25 cellular contexts compared by ENCODE assay signal in the genomic region with DNA sequence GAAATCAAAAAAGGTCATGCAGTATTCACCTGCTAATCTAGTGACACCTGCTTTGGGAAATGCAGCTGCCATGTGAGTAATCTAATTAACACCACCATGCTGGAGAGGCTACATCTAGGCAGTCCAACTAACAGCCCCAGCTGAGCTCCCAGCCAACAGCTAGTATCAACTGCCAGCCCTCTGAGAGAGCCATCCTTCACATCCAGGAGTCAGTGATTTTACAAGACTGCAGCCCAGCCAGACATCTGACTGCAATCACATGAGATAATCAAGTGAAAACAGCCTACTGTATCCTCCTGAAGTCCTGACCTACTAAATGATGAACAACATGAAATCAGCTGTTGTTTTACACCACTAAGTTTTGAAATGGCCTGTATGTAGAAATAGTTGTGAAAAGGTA.
DNase-seq lines count a peak whose midpoint lies in the region; ATAC-seq and TF ChIP-seq lines count a peak whose summit lies in the region.
"Had no signal": no experiment of that assay in that cellular context is flagged by ENCODE, and none has a peak within 500 bp of the region (broad histone marks: within the 10 kb centered on the region; RNA-seq: fewer than 3 reads in every experiment).

No MANE protein-coding gene starts in this region.

- DNase-seq in DMS153 (lab: John Stamatoyannopoulos, UW) (peak; percentile 41), DMS153 treated with DMSO at 0.1 percent for 48 hours (lab: John Stamatoyannopoulos, UW; ENCODE audit: unreplicated experiment) (no peak), NCI-H446 treated with DMSO at 0.1 percent for 48 hours (lab: John Stamatoyannopoulos, UW) (peak; percentile 10), SK-N-DZ (ENCODE audit: low spot score) (peak; percentile 62), upper lobe of left lung (no peak), prostate gland (ENCODE audit: low spot score) (no peak), Kasumi-1 (lab: John Stamatoyannopoulos, UW) (no peak)
- DNase-seq: activated CD4-positive, alpha-beta T cell treated with anti-CD3 and anti-CD28 coated beads for 4 hours; activated naive CD8-positive, alpha-beta T cell treated with anti-CD3 and anti-CD28 coated beads, Interleukin-2, amount 50 U/mL, for 24 hours; activated T-cell treated with anti-CD3 and anti-CD28 coated beads, Interleukin-2, amount 50 U/mL, for 1 hour; dermis blood vessel endothelial cell; foreskin keratinocyte; hippocampal formation; immature natural killer cell; left lung; NCI-H1930; stimulated activated naive CD8-positive, alpha-beta T cell treated with anti-CD3 and anti-CD28 coated beads, Interleukin-15, Interleukin-2, amounts not matched to agents 100 U/mL and 50 U/mL, for 24 hours; testis had no signal

- ATAC-seq in upper lobe of left lung (ENCODE audit: low FRiP score in 2 of 2) = no peak
- ATAC-seq: activated naive CD8-positive, alpha-beta T cell treated with anti-CD3 and anti-CD28 coated beads, Interleukin-2, amount 50 U/mL, for 24 hours; foreskin keratinocyte; K562; left lung; stimulated activated naive CD8-positive, alpha-beta T cell treated with anti-CD3 and anti-CD28 coated beads, Interleukin-15, Interleukin-2, amounts not matched to agents 100 U/mL and 50 U/mL, for 24 hours had no signal

- no peaks in the 10 kb centered on the region for H3K27me3 ChIP-seq in Loucy (ENCODE audit: insufficient read depth, low read length, poor library complexity, severe bottlenecking)
- H3K27me3 ChIP-seq in upper lobe of left lung = no peaks in the 10 kb centered on the region
- no peaks in the 10 kb centered on the region for H3K27me3 ChIP-seq in prostate gland (replicated peaks; ENCODE audit: insufficient read depth)
- H3K27me3 ChIP-seq: esophagus muscularis mucosa, foreskin keratinocyte, left lung, neutrophil, testis, vagina had no signal

- no peaks in the 10 kb centered on the region for H4K20me1 ChIP-seq in Loucy (ENCODE audit: insufficient read depth, low read length, poor library complexity, severe bottlenecking)

- TF ChIP-seq CTCF in Loucy (conservative IDR thresholded peaks at IDR 0.05; ENCODE audit: low read length) (no peak), upper lobe of left lung (IDR thresholded peaks at IDR 0.05) (no peak), prostate gland (IDR thresholded peaks at IDR 0.05) (no peak)

- H3K27ac ChIP-seq in upper lobe of left lung (no peak overlapping the region), prostate gland (no peak overlapping the region)
- H3K27ac ChIP-seq: 22Rv1, esophagus muscularis mucosa, foreskin keratinocyte, left lung, neutrophil, testis, vagina, VCaP had no signal

- no peaks in the 10 kb centered on the region for H3K9me2 ChIP-seq in Loucy (replicated peaks; ENCODE audit: low read depth, low read length)

- peak overlapping the region; percentile 16; the same call in 1 of the 2 replicates for H2AFZ ChIP-seq in Loucy (ENCODE audit: low read length)

- no peak for TF ChIP-seq EP300 in upper lobe of left lung (IDR thresholded peaks at IDR 0.05)

- no peaks in the 10 kb centered on the region for H3K79me2 ChIP-seq in Loucy (ENCODE audit: insufficient read depth, low read length)

- intact Hi-C loops in prostate gland (cut with DNase I) = no loop called here

- H3K36me3 ChIP-seq in Loucy (ENCODE audit: insufficient read depth, low read length) = no peaks in the 10 kb centered on the region
- no peaks in the 10 kb centered on the region for H3K36me3 ChIP-seq in upper lobe of left lung
- no peaks in the 10 kb centered on the region for H3K36me3 ChIP-seq in prostate gland
- H3K36me3 ChIP-seq: esophagus muscularis mucosa, left lung, neutrophil, vagina had no signal

- H3K4me1 ChIP-seq in Loucy (ENCODE audit: insufficient read depth, low read length, poor library complexity, severe bottlenecking) = no peaks in the 10 kb centered on the region
- no peaks in the 10 kb centered on the region for H3K4me1 ChIP-seq in upper lobe of left lung
- no peaks in the 10 kb centered on the region for H3K4me1 ChIP-seq in prostate gland (replicated peaks)
- H3K4me1 ChIP-seq: esophagus muscularis mucosa, foreskin keratinocyte, left lung, testis, vagina had no signal

- no peak for TF ChIP-seq POLR2A in upper lobe of left lung (IDR thresholded peaks at IDR 0.05)
- TF ChIP-seq POLR2A in prostate gland (IDR thresholded peaks at IDR 0.05) = no peak

- H3K9me3 ChIP-seq in Loucy (ENCODE audit: insufficient read depth, low read depth, low read length) (no peaks in the 10 kb centered on the region), upper lobe of left lung (no peaks in the 10 kb centered on the region), prostate gland (no peaks in the 10 kb centered on the region)
- H3K9me3 ChIP-seq: esophagus muscularis mucosa, left lung, neutrophil, testis, vagina had no signal

- no peak overlapping the region for H3K4me2 ChIP-seq in Loucy (ENCODE audit: low read depth, low read length, poor library complexity, severe bottlenecking)

- no peaks in the 10 kb centered on the region for H3F3A ChIP-seq in Loucy (ENCODE audit: low read depth)

- H3K4me3 ChIP-seq in Loucy (ENCODE audit: low read length, poor library complexity, severe bottlenecking) (no peak overlapping the region), upper lobe of left lung (no peak overlapping the region), prostate gland (no peak overlapping the region)
- H3K4me3 ChIP-seq: esophagus muscularis mucosa, K562, left lung, testis, vagina had no signal

- H3K9ac ChIP-seq in Loucy (ENCODE audit: low read depth, low read length, poor library complexity, severe bottlenecking) = no peak overlapping the region

Comparison
In these comparisons a context has a peak if more than half of its experiments do, and no peak if none do; other contexts are left out.
1. DNase-seq: peak in DMS153 (single experiment), NCI-H446 treated with DMSO at 0.1 percent for 48 hours (single experiment) and SK-N-DZ (single experiment); none in DMS153 treated with DMSO at 0.1 percent for 48 hours (single experiment), upper lobe of left lung (0 of 2), prostate gland (single experiment) and Kasumi-1 (0 of 2).